10 cellular contexts compared by ENCODE assay signal in genomic region chr1:216843426-216843825, GRCh38.
"Had no signal": no experiment of that assay in that cellular context is flagged by ENCODE, and none has a peak within 500 bp of the region (broad histone marks: within the 10 kb centered on the region; RNA-seq: fewer than 3 reads in every experiment).

No MANE protein-coding gene starts in this region.

- H3K4me1 Mint-ChIP-seq: IgD-negative memory B cell had no signal

- H3K9ac ChIP-seq: KMS-11 had no signal

- H3K36me3 Mint-ChIP-seq: IgD-negative memory B cell had no signal

- H3K27me3 Mint-ChIP-seq: IgD-negative memory B cell had no signal

- H3K27ac ChIP-seq: KMS-11 had no signal

- FAIRE-seq: H1, H54, HTR-8/SVneo had no signal

- H3K4me2 ChIP-seq: GM23338, KMS-11 had no signal

- H2AFZ ChIP-seq: GM23338 had no signal

- H3K4me3 ChIP-seq: GM23338 had no signal

- DNase-seq: H9, HFFc6, KBM-7 had no signal

- ATAC-seq: GM23338, HCT116 had no signal

- H3K4me3 Mint-ChIP-seq: GM23338, H9, HFFc6, IgD-negative memory B cell had no signal

- H3K9me3 Mint-ChIP-seq: GM23338, H9, IgD-negative memory B cell had no signal

- H3K27ac Mint-ChIP-seq: GM23338, H9, HFFc6, IgD-negative memory B cell had no signal
